ENCODE assay signal across 2 cellular contexts in the genomic region with DNA sequence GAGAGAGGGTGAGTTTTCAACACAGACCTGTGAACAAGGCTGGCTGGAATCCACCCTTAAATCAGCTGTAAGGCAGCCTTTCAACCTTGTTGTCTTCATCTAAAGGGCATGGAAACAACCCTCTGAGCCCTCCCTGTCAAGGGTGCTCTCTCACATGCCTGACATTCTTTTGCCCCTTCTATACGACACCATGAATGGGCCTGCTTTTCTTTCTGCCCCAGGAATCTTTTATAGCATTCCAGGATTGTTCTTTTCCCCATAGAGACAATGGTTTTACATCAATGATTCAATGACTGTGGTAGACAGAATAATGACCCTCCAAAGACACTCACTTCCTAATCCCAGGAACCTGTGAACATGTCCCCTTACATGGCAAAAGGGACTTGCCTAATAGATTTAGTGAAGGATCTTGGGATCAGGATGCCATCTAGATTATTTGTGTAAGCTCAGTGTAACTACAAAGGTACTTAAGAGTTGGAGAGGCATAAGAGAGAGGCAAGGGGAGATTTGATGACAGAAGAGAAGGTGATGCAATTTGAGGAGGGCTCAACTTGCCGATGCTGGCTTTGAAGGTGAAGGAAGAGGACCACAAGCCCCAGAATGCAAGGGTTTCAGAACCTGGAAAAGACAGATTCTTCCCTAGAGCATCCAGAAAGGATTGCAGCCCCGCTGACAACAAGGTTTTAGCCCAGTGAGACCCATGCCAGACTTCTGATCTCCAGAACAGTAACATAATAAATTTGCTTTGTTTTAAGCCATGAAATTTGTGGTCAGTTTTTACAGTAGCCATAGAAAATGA.
TF ChIP-seq lines count a peak whose summit lies in the region.

No MANE protein-coding gene starts in this region.

TF ChIP-seq in SK-N-SH treated with all-trans-retinoic acid at 6 μM for 48 hours, 23 proteins besides CTCF, POLR2A, EP300 and RAD21 (continued from another document):
- TF ChIP-seq CSRNP3 (CRISPR knock-in tag; IDR thresholded peaks at IDR 0.05), result no peak
TF ChIP-seq in SK-N-SH treated with all-trans-retinoic acid at 6 μM for 48 hours: peak in this region for 0.

TF ChIP-seq in SK-N-SH, 30 proteins besides CTCF, POLR2A, EP300 and RAD21 (continued from another document):
- TF ChIP-seq, protein P1, sequence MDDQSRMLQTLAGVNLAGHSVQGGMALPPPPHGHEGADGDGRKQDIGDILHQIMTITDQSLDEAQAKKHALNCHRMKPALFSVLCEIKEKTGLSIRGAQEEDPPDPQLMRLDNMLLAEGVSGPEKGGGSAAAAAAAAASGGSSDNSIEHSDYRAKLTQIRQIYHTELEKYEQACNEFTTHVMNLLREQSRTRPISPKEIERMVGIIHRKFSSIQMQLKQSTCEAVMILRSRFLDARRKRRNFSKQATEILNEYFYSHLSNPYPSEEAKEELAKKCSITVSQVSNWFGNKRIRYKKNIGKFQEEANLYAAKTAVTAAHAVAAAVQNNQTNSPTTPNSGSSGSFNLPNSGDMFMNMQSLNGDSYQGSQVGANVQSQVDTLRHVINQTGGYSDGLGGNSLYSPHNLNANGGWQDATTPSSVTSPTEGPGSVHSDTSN (IDR thresholded peaks at IDR 0.05), result no peak
